34 cellular contexts compared by ENCODE assay signal in the genomic region with DNA sequence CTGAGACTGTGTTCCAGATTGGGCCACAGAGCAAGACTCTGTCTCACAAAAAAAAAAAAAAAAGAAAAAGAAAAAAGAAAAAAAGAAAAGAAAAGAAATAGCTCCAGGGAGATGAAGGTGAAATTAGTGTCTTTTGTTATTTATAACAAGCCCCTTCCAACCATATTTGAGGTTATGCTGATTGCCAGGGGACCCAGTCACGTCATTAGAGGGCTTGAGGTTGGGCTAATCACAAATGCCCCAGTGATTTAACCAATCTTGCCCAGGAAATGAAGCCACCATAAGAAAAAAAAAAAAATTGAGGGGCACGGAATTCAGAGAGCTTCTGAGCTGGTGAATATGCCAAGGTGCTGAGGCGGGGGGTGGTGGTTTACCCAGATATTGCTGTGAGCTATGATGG.
"Had no signal": no experiment of that assay in that cellular context is flagged by ENCODE, and none has a peak within 500 bp of the region (broad histone marks: within the 10 kb centered on the region; RNA-seq: fewer than 3 reads in every experiment).

No MANE protein-coding gene starts in this region.

- DNase-seq: Karpas-422, Kasumi-1, MG63, MM.1S, MV-4-11, NCI-H1048, NCI-H1092, NCI-H1092 treated with DMSO at 0.1 percent for 48 hours, NCI-H1105, NCI-H1105 treated with DMSO at 0.1 percent for 48 hours, NCI-H1417, NCI-H1417 treated with DMSO at 0.1 percent for 48 hours, NCI-H1436, NCI-H1436 treated with DMSO at 0.1 percent for 48 hours, NCI-H146, NCI-H1694, NCI-H1694 treated with DMSO at 0.1 percent for 48 hours, NCI-H187, NCI-H187 treated with DMSO at 0.1 percent for 48 hours, NCI-H1930, NCI-H2029, NCI-H2029 treated with DMSO at 0.1 percent for 48 hours, NCI-H2081, NCI-H2081 treated with DMSO at 0.1 percent for 48 hours, NCI-H2107, NCI-H2171, NCI-H2171 treated with DMSO at 0.1 percent for 48 hours, NCI-H2227 treated with DMSO at 0.1 percent for 48 hours, NCI-H226, NCI-H345, NCI-H446, NCI-H446 treated with DMSO at 0.1 percent for 48 hours, NCI-H510A, NCI-H510A treated with DMSO at 0.1 percent for 48 hours had no signal

- H3K36me3 ChIP-seq: MG63 had no signal

- H3K4me3 ChIP-seq: MG63 had no signal

- H3K27me3 ChIP-seq: MG63 had no signal

- H3K9me3 ChIP-seq: MG63 had no signal
